Comparison of ENCODE assay signal across 8 cellular contexts in genomic region chr4:71270901-71271300, GRCh38.
DNase-seq lines count a peak whose midpoint lies in the region; ATAC-seq lines count a peak whose summit lies in the region.

No MANE protein-coding gene starts in this region.

- peaks cover 19% of the 10 kb centered on the region for H3K4me1 Mint-ChIP-seq in activated naive CD8-positive, alpha-beta T cell treated with anti-CD3 and anti-CD28 coated beads, Interleukin-2, amount 50 U/mL, for 24 hours
- H3K4me1 Mint-ChIP-seq in naive thymus-derived CD8-positive, alpha-beta T cell, result peaks cover 3 to 20% (median 14%) of the 10 kb centered on the region in 4 donors

- no peaks in the 10 kb centered on the region for H3K9me3 ChIP-seq in MG63

- H3K9me3 Mint-ChIP-seq in activated naive CD8-positive, alpha-beta T cell treated with anti-CD3 and anti-CD28 coated beads, Interleukin-2, amount 50 U/mL, for 24 hours, result no peaks in the 10 kb centered on the region
- no peaks in the 10 kb centered on the region for H3K9me3 Mint-ChIP-seq in naive thymus-derived CD8-positive, alpha-beta T cell

- no peaks in the 10 kb centered on the region for H3K36me3 ChIP-seq in MG63

- DNase-seq in CMK (ENCODE audit: low read depth), result peak; percentile 3
- peak; percentile 27 for DNase-seq in HT1080 (ENCODE audit: low read depth)
- peak; percentile 29 for DNase-seq in activated naive CD8-positive, alpha-beta T cell treated with anti-CD3 and anti-CD28 coated beads, Interleukin-2, amount 50 U/mL, for 24 hours
- peak in 7 of 10 donors; percentile 1 to 28 (median 10) for DNase-seq in naive thymus-derived CD8-positive, alpha-beta T cell
- DNase-seq in MG63, result no peak
- no peak for DNase-seq in GF-D8 (lab: John Stamatoyannopoulos, UW)
- DNase-seq in HuH-7.5 (ENCODE audit: low spot score), result no peak

- no peaks in the 10 kb centered on the region for H3K27me3 Mint-ChIP-seq in activated naive CD8-positive, alpha-beta T cell treated with anti-CD3 and anti-CD28 coated beads, Interleukin-2, amount 50 U/mL, for 24 hours
- H3K27me3 Mint-ChIP-seq in naive thymus-derived CD8-positive, alpha-beta T cell, result peaks cover 0 to 6% (median 0%) of the 10 kb centered on the region in 5 donors

- no peaks in the 10 kb centered on the region for H3K27me3 ChIP-seq in MG63

- H3K36me3 Mint-ChIP-seq in activated naive CD8-positive, alpha-beta T cell treated with anti-CD3 and anti-CD28 coated beads, Interleukin-2, amount 50 U/mL, for 24 hours (ENCODE audit: low read depth), result no peaks in the 10 kb centered on the region
- no peaks in the 10 kb centered on the region for H3K36me3 Mint-ChIP-seq in naive thymus-derived CD8-positive, alpha-beta T cell

- ATAC-seq in GM18502 (IDR thresholded peaks at IDR 0.05; ENCODE audit: poor library complexity, unreplicated experiment), result peak; percentile 60
- ATAC-seq in activated naive CD8-positive, alpha-beta T cell treated with anti-CD3 and anti-CD28 coated beads, Interleukin-2, amount 50 U/mL, for 24 hours, result peak; percentile 49
- ATAC-seq in naive thymus-derived CD8-positive, alpha-beta T cell, result no peak

- no peak overlapping the region for H3K4me3 Mint-ChIP-seq in activated naive CD8-positive, alpha-beta T cell treated with anti-CD3 and anti-CD28 coated beads, Interleukin-2, amount 50 U/mL, for 24 hours
- H3K4me3 Mint-ChIP-seq in naive thymus-derived CD8-positive, alpha-beta T cell, result no peak overlapping the region

- no peak overlapping the region for H3K4me3 ChIP-seq in MG63

- H3K27ac Mint-ChIP-seq in activated naive CD8-positive, alpha-beta T cell treated with anti-CD3 and anti-CD28 coated beads, Interleukin-2, amount 50 U/mL, for 24 hours, result no peak overlapping the region
- no peak overlapping the region for H3K27ac Mint-ChIP-seq in naive thymus-derived CD8-positive, alpha-beta T cell

- POLR2A ChIA-PET in naive thymus-derived CD8-positive, alpha-beta T cell (lab: Charles Lee), result no interaction called here

Comparison
In these comparisons a context has a peak if more than half of its experiments do, and no peak if none do; other contexts are left out.
1. DNase-seq: peak in CMK (single experiment), HT1080 (single experiment), activated naive CD8-positive, alpha-beta T cell treated with anti-CD3 and anti-CD28 coated beads, Interleukin-2, amount 50 U/mL, for 24 hours (single experiment) and naive thymus-derived CD8-positive, alpha-beta T cell (7 of 10); none in MG63 (single experiment), GF-D8 (single experiment) and HuH-7.5 (single experiment).
2. ATAC-seq: peak in GM18502 (single experiment) and activated naive CD8-positive, alpha-beta T cell treated with anti-CD3 and anti-CD28 coated beads, Interleukin-2, amount 50 U/mL, for 24 hours (single experiment); none in naive thymus-derived CD8-positive, alpha-beta T cell (0 of 2).